Comparison of ENCODE assay signal across 22 cellular contexts in the genomic region with DNA sequence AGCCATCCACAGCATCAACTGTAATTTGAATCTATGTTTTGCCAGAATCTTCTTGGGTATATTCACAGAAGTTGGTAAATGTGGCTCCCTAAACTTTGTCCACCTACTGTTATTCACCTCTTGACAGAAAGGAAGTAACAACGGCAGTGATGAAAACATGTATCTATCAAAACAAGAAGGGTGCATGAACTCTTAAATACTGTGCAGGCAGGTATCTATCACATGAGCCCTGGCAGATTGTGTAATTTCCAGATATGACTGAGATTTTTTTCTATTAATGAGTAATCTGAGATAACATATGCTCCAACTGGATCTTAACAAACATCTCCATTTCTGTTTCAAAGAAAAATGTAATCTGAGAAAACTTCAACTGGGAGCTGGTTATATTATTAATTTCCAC. TPM values are rescaled to one million over a fixed set of nuclear protein-coding genes. Genes with fewer than 3 reads are reported as not detected.
DNase-seq lines count a peak whose midpoint lies in the region; ATAC-seq, FAIRE-seq and TF ChIP-seq lines count a peak whose summit lies in the region.
"Had no signal": no experiment of that assay in that cellular context is flagged by ENCODE, and none has a peak within 500 bp of the region (broad histone marks: within the 10 kb centered on the region; RNA-seq: fewer than 3 reads in every experiment).

No MANE protein-coding gene starts in this region.

- H3K4me3 Mint-ChIP-seq in CD4-positive, CD25-positive, alpha-beta regulatory T cell: no peak overlapping the region
- H3K4me3 Mint-ChIP-seq in type B pancreatic cell: no peak overlapping the region
- H3K4me3 Mint-ChIP-seq: activated naive CD4-positive, alpha-beta T cell treated with anti-CD3 and anti-CD28 coated beads, Interleukin-2, amount 50 U/mL, for 24 hours; CD4-positive, alpha-beta T cell; IgD-negative memory B cell; stimulated activated naive CD8-positive, alpha-beta T cell treated with anti-CD3 and anti-CD28 coated beads, Interleukin-15, Interleukin-2, amounts not matched to agents 100 ng/mL and 50 ng/mL, for 24 hours had no signal

- H3K27ac Mint-ChIP-seq in CD4-positive, CD25-positive, alpha-beta regulatory T cell: peak overlapping the region in 2 of 3 donors; percentile 4 to 48
- no peak overlapping the region for H3K27ac Mint-ChIP-seq in type B pancreatic cell
- H3K27ac Mint-ChIP-seq: activated naive CD4-positive, alpha-beta T cell treated with anti-CD3 and anti-CD28 coated beads, Interleukin-2, amount 50 U/mL, for 24 hours; CD4-positive, alpha-beta T cell; IgD-negative memory B cell; stimulated activated naive CD8-positive, alpha-beta T cell treated with anti-CD3 and anti-CD28 coated beads, Interleukin-15, Interleukin-2, amounts not matched to agents 100 ng/mL and 50 ng/mL, for 24 hours had no signal

- DNase-seq in CD4-positive, CD25-positive, alpha-beta regulatory T cell: peak in 1 of 3 donors; percentile 62
- peak; percentile 11 for DNase-seq in GM12865 (ENCODE audit: low read depth)
- no peak for DNase-seq in RCC 7860 (ENCODE audit: low spot score)
- no peak for DNase-seq in left lobe of liver (ENCODE audit: low spot score)
- DNase-seq in type B pancreatic cell (ENCODE audit: extremely low spot score, unreplicated experiment): no peak
- DNase-seq in EL: no peak
- DNase-seq in activated effector memory CD4-positive, alpha-beta T cell treated with Interleukin-2 at 50 U/mL for 16 hours: no peak
- DNase-seq: CD4-positive, alpha-beta T cell; effector CD4-positive, alpha-beta T cell; GDM1; GOT3; kidney; NCI-H1105; NCI-H2029; stimulated activated CD4-positive, alpha-beta T cell treated with anti-CD3 and anti-CD28 coated beads, Interleukin-4, amount 100 ng/mL, for 1 hour; tibial artery had no signal

- H3K27me3 Mint-ChIP-seq in CD4-positive, CD25-positive, alpha-beta regulatory T cell: no peaks in the 10 kb centered on the region
- H3K27me3 Mint-ChIP-seq in type B pancreatic cell: no peaks in the 10 kb centered on the region
- H3K27me3 Mint-ChIP-seq: activated naive CD4-positive, alpha-beta T cell treated with anti-CD3 and anti-CD28 coated beads, Interleukin-2, amount 50 U/mL, for 24 hours; CD4-positive, alpha-beta T cell; IgD-negative memory B cell; stimulated activated naive CD8-positive, alpha-beta T cell treated with anti-CD3 and anti-CD28 coated beads, Interleukin-15, Interleukin-2, amounts not matched to agents 100 ng/mL and 50 ng/mL, for 24 hours had no signal

- H3K9me3 ChIP-seq in CD4-positive, CD25-positive, alpha-beta regulatory T cell (ENCODE audit: control insufficient read depth in 2 of 2, low read length in 2 of 2): no peaks in the 10 kb centered on the region
- H3K9me3 ChIP-seq: tibial artery had no signal

- FAIRE-seq in RCC 7860 (lab: Jason Lieb, UNC): peak; percentile 5
- FAIRE-seq: astrocyte, frontal cortex, kidney had no signal

- H3K27me3 ChIP-seq in CD4-positive, CD25-positive, alpha-beta regulatory T cell (ENCODE audit: control insufficient read depth, insufficient read depth, low read length): no peaks in the 10 kb centered on the region
- H3K27me3 ChIP-seq: tibial artery had no signal

- no peak for ATAC-seq in CD4-positive, CD25-positive, alpha-beta regulatory T cell (ENCODE audit: low read depth in 2 of 2)
- ATAC-seq in left lobe of liver: peak; percentile 71
- ATAC-seq: esophagus mucosa had no signal

- peaks cover 23% of the 10 kb centered on the region for H3K36me3 Mint-ChIP-seq in CD4-positive, CD25-positive, alpha-beta regulatory T cell
- H3K36me3 Mint-ChIP-seq in type B pancreatic cell: peaks cover 20% of the 10 kb centered on the region
- H3K36me3 Mint-ChIP-seq: IgD-negative memory B cell had no signal

- H3K4me1 ChIP-seq in CD4-positive, CD25-positive, alpha-beta regulatory T cell (ENCODE audit: control insufficient read depth, insufficient read depth, low read length, poor library complexity, severe bottlenecking): peaks cover 4% of the 10 kb centered on the region

- H3K36me3 ChIP-seq in CD4-positive, CD25-positive, alpha-beta regulatory T cell (ENCODE audit: control insufficient read depth, insufficient read depth, low read length): peaks cover 13% of the 10 kb centered on the region

- peaks cover 33 to 56% (median 38%) of the 10 kb centered on the region in 4 donors for H3K4me1 Mint-ChIP-seq in CD4-positive, CD25-positive, alpha-beta regulatory T cell
- peaks cover 6% of the 10 kb centered on the region for H3K4me1 Mint-ChIP-seq in type B pancreatic cell (ENCODE audit: unreplicated experiment)

- TF ChIP-seq CTCF in GM12865 (IDR thresholded peaks at IDR 0.05; ENCODE audit: insufficient read depth, low read depth, low read length, missing control alignments): no peak
- TF ChIP-seq CTCF in type B pancreatic cell (conservative IDR thresholded peaks at IDR 0.05): no peak

- H3K9me3 Mint-ChIP-seq in CD4-positive, CD25-positive, alpha-beta regulatory T cell: no peaks in the 10 kb centered on the region
- no peaks in the 10 kb centered on the region for H3K9me3 Mint-ChIP-seq in type B pancreatic cell
- H3K9me3 Mint-ChIP-seq: activated naive CD4-positive, alpha-beta T cell treated with anti-CD3 and anti-CD28 coated beads, Interleukin-2, amount 50 U/mL, for 24 hours; CD4-positive, alpha-beta T cell; IgD-negative memory B cell; stimulated activated naive CD8-positive, alpha-beta T cell treated with anti-CD3 and anti-CD28 coated beads, Interleukin-15, Interleukin-2, amounts not matched to agents 100 ng/mL and 50 ng/mL, for 24 hours had no signal

- H3K27ac ChIP-seq in CD4-positive, CD25-positive, alpha-beta regulatory T cell (ENCODE audit: insufficient read depth, low read length, poor library complexity, severe bottlenecking): no peak overlapping the region
- H3K27ac ChIP-seq: tibial artery had no signal

- H3K4me3 ChIP-seq in CD4-positive, CD25-positive, alpha-beta regulatory T cell (ENCODE audit: low read depth, low read length): no peak overlapping the region
- H3K4me3 ChIP-seq in GM12865 (ENCODE audit: low read depth, low read length): no peak overlapping the region
- H3K4me3 ChIP-seq: tibial artery had no signal

RNA-seq across cellular contexts. Expression of gene SFT2D3, which starts 36.6 kb away (rescaled TPM):
- total RNA-seq in CD4-positive, CD25-positive, alpha-beta regulatory T cell: 7.6 TPM
- 1 to 10 TPM; 1.4 to 4.5 (median 2.6) TPM for polyA plus RNA-seq in CD4-positive, CD25-positive, alpha-beta regulatory T cell
- total RNA-seq in left lobe of liver (3.7 TPM), type B pancreatic cell (ENCODE audit: low replicate concordance) (10.7 and 12.5 TPM in 2 replicates)
- polyA plus RNA-seq: IgD-negative memory B cell had no signal
